In the genomic region with DNA sequence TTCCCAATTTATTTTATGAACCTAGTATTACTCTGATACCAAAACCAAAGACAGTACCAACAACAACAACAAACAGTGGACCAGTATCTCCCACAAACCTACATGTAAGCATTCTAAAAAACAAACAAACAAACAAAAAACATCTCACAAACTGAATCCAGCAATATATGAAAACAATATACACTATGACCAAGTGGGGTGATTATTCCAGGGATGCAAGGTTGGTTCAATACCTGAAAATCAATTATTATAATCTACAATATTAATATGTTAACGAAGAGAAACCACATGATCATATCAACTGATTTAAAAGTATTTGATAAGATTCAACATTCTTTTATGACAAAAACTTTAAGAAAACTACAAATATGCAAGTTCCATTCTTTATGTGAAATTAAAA, we compare ENCODE assay signal across 11 cellular contexts.
"Had no signal": no experiment of that assay in that cellular context is flagged by ENCODE, and none has a peak within 500 bp of the region (broad histone marks: within the 10 kb centered on the region; RNA-seq: fewer than 3 reads in every experiment).

No MANE protein-coding gene starts in this region.

- ATAC-seq: GM23338, HCT116 had no signal

- H3K27ac ChIP-seq: GM23248 had no signal

- H3K9ac ChIP-seq: GM23248 had no signal

- H3K4me2 ChIP-seq: GM23338 had no signal

- DNase-seq: GM23248, GOT3, H7, H9, HCEC 1CT, HFFc6 had no signal

- H3K4me3 ChIP-seq: GM23248, GM23338, HAP-1 had no signal

- H2AFZ ChIP-seq: GM23248, GM23338 had no signal

- H3K4me1 ChIP-seq: HAP-1 had no signal

- H3K4me3 Mint-ChIP-seq: GM23338, H9, HFFc6 had no signal

- H3K36me3 ChIP-seq: HAP-1 had no signal

- FAIRE-seq: H1, H54 had no signal

- H3K27ac Mint-ChIP-seq: GM23338, HFFc6 had no signal
